In the genomic region with DNA sequence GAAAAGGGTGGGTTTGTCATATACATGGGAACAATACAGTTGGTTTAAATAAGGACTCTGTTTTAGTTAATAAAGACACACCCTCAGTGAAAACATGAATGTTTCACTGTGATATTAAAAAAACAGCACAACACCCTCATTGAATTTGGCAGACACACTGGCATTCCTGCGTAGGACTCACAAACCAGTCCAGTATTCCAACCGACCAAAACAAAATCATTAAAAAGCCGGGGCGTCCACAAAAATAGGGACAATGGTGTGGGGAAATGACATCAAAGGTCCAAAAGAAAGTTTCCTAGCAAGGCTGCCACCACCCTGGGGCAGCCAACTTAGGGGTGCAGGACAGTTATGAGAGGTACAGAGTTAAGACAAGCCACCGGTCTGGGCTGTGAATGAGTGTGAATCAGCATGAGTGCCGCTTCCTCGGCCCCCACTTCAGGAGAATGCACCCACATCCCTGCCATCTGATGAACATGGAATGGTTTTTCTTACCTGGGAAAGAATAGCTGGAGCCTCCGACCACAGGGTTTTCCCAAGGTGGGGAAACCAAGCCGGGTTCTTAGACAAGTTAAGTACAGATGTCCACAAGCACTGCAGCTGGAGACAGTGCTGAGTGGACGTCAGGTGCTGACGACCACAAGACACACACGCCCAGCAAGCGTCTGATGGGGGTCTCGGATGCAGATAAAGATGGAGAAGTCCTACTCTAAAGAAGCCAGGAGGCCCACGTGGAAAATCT, we compare ENCODE assay signal across 1 cellular context.
TF ChIP-seq lines count a peak whose summit lies in the region.

No MANE protein-coding gene starts in this region.

TF ChIP-seq in GM12878, 131 proteins besides CTCF, POLR2A, EP300 and RAD21 (continued from another document):
- TF ChIP-seq, protein P1, sequence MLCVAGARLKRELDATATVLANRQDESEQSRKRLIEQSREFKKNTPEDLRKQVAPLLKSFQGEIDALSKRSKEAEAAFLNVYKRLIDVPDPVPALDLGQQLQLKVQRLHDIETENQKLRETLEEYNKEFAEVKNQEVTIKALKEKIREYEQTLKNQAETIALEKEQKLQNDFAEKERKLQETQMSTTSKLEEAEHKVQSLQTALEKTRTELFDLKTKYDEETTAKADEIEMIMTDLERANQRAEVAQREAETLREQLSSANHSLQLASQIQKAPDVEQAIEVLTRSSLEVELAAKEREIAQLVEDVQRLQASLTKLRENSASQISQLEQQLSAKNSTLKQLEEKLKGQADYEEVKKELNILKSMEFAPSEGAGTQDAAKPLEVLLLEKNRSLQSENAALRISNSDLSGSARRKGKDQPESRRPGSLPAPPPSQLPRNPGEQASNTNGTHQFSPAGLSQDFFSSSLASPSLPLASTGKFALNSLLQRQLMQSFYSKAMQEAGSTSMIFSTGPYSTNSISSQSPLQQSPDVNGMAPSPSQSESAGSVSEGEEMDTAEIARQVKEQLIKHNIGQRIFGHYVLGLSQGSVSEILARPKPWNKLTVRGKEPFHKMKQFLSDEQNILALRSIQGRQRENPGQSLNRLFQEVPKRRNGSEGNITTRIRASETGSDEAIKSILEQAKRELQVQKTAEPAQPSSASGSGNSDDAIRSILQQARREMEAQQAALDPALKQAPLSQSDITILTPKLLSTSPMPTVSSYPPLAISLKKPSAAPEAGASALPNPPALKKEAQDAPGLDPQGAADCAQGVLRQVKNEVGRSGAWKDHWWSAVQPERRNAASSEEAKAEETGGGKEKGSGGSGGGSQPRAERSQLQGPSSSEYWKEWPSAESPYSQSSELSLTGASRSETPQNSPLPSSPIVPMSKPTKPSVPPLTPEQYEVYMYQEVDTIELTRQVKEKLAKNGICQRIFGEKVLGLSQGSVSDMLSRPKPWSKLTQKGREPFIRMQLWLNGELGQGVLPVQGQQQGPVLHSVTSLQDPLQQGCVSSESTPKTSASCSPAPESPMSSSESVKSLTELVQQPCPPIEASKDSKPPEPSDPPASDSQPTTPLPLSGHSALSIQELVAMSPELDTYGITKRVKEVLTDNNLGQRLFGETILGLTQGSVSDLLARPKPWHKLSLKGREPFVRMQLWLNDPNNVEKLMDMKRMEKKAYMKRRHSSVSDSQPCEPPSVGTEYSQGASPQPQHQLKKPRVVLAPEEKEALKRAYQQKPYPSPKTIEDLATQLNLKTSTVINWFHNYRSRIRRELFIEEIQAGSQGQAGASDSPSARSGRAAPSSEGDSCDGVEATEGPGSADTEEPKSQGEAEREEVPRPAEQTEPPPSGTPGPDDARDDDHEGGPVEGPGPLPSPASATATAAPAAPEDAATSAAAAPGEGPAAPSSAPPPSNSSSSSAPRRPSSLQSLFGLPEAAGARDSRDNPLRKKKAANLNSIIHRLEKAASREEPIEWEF (IDR thresholded peaks at IDR 0.05; ENCODE audit: insufficient replicate concordance, low read depth, low read length): no peak
- no peak for TF ChIP-seq CEBPB (IDR thresholded peaks at IDR 0.05; ENCODE audit: borderline replicate concordance in 1 of 2, low read depth in 2 of 2, low read length in 2 of 2)
- no peak for TF ChIP-seq EZH2 (IDR thresholded peaks at IDR 0.05; ENCODE audit: borderline replicate concordance, control insufficient read depth, low read depth, low read length)
- TF ChIP-seq JUNB (IDR thresholded peaks at IDR 0.05): no peak
- TF ChIP-seq RBBP5 (conservative IDR thresholded peaks at IDR 0.05): no peak
- no peak for TF ChIP-seq ATF7 (IDR thresholded peaks at IDR 0.05; ENCODE audit: low read depth)
- no peak for TF ChIP-seq IRF4 (IDR thresholded peaks at IDR 0.05; ENCODE audit: low read depth, low read length)
- no peak for TF ChIP-seq RAD51 (IDR thresholded peaks at IDR 0.05)
- TF ChIP-seq ESRRA (IDR thresholded peaks at IDR 0.05; ENCODE audit: low read length): no peak
- no peak for TF ChIP-seq BRCA1 (IDR thresholded peaks at IDR 0.05; ENCODE audit: low read depth, low read length)
- TF ChIP-seq NR2F1 (conservative IDR thresholded peaks at IDR 0.05): no peak
- TF ChIP-seq, protein P2, sequence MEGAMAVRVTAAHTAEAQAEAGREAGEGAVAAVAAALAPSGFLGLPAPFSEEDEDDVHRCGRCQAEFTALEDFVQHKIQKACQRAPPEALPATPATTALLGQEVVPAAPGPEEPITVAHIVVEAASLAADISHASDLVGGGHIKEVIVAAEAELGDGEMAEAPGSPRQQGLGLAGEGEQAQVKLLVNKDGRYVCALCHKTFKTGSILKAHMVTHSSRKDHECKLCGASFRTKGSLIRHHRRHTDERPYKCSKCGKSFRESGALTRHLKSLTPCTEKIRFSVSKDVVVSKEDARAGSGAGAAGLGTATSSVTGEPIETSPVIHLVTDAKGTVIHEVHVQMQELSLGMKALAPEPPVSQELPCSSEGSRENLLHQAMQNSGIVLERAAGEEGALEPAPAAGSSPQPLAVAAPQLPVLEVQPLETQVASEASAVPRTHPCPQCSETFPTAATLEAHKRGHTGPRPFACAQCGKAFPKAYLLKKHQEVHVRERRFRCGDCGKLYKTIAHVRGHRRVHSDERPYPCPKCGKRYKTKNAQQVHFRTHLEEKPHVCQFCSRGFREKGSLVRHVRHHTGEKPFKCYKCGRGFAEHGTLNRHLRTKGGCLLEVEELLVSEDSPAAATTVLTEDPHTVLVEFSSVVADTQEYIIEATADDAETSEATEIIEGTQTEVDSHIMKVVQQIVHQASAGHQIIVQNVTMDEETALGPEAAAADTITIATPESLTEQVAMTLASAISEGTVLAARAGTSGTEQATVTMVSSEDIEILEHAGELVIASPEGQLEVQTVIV (IDR thresholded peaks at IDR 0.05; ENCODE audit: borderline replicate concordance, partially characterized antibody): no peak
- TF ChIP-seq HDAC2 (IDR thresholded peaks at IDR 0.05): no peak
- TF ChIP-seq ZNF24 (IDR thresholded peaks at IDR 0.05): no peak
- no peak for TF ChIP-seq SUPT20H (IDR thresholded peaks at IDR 0.05; ENCODE audit: borderline replicate concordance, control insufficient read depth, low read depth, low read length)
- no peak for TF ChIP-seq STAT1 (conservative IDR thresholded peaks at IDR 0.05)
- TF ChIP-seq, protein P3, sequence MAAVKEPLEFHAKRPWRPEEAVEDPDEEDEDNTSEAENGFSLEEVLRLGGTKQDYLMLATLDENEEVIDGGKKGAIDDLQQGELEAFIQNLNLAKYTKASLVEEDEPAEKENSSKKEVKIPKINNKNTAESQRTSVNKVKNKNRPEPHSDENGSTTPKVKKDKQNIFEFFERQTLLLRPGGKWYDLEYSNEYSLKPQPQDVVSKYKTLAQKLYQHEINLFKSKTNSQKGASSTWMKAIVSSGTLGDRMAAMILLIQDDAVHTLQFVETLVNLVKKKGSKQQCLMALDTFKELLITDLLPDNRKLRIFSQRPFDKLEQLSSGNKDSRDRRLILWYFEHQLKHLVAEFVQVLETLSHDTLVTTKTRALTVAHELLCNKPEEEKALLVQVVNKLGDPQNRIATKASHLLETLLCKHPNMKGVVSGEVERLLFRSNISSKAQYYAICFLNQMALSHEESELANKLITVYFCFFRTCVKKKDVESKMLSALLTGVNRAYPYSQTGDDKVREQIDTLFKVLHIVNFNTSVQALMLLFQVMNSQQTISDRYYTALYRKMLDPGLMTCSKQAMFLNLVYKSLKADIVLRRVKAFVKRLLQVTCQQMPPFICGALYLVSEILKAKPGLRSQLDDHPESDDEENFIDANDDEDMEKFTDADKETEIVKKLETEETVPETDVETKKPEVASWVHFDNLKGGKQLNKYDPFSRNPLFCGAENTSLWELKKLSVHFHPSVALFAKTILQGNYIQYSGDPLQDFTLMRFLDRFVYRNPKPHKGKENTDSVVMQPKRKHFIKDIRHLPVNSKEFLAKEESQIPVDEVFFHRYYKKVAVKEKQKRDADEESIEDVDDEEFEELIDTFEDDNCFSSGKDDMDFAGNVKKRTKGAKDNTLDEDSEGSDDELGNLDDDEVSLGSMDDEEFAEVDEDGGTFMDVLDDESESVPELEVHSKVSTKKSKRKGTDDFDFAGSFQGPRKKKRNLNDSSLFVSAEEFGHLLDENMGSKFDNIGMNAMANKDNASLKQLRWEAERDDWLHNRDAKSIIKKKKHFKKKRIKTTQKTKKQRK (IDR thresholded peaks at IDR 0.05; ENCODE audit: low read depth, low read length): no peak
